1 cellular context compared by ENCODE assay signal in the genomic region with DNA sequence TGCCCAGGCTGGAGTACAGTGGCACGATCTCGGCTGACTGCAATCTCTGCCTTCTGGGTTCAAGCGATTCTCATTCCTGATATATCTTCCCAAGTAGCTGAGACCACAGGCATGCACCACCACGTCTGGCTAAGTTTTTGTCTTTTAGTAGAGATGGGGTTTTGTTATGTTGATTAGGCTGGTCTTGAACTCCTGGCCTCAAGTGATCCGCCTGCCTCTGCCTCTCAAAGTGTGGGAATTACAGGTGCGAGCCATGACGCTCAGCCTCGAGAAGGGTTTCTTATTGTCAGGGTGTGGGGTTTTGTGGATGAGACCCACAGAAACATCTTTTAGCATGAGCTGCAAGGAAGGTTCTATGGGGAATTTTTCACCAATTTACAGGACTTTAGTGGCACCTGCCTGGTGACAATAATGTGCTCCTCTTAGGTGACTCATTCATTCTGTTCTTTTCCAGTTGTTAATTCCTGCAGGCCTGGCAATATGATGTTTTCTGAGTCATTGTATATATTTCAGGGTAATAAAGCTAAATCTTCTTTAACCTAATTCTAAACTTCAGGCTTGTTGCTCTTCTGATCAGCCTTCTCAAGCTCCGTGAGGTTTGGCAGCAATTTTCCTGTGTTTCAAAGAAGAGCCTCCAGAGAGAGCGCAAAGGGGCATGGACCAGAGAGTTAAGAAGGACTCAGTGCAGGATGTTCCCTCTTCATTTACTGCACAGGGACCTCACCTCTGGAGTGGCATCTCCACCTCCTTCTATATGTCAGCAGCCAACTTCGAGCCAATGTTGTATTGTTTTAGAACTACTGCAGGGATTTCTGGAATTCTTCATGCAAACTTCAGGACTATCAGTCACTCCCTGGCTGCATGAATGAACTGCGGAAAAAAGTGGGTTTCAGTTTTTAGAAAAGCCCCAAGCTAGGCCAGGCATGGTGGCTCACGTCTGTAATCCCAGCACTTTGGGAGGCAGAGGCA.
A peak's percentile ranks its signal among the peaks of the same experiment; 100 is the strongest.
TF ChIP-seq lines count a peak whose summit lies in the region.

No MANE protein-coding gene starts in this region.

TF ChIP-seq in H1, 55 proteins besides CTCF, POLR2A, EP300 and RAD21 (continued from another document):
- TF ChIP-seq MAX (IDR thresholded peaks at IDR 0.05), result peak; percentile 25; the same call in 1 of the 2 replicates
- no peak for TF ChIP-seq BRCA1 (IDR thresholded peaks at IDR 0.05; ENCODE audit: low read depth, low read length)
- no peak for TF ChIP-seq GABPA (IDR thresholded peaks at IDR 0.05; ENCODE audit: borderline replicate concordance, insufficient read depth, low read length)
- no peak for TF ChIP-seq TAF7 (optimal IDR thresholded peaks at IDR 0.05; ENCODE audit: borderline replicate concordance, low read depth, low read length)
- TF ChIP-seq HDAC6 (IDR thresholded peaks at IDR 0.05; ENCODE audit: low read depth, low read length), result no peak
- no peak for TF ChIP-seq CHD1 (IDR thresholded peaks at IDR 0.05; ENCODE audit: low read depth, low read length)
- TF ChIP-seq EZH2 (IDR thresholded peaks at IDR 0.05; ENCODE audit: low read depth, low read length, severe bottlenecking), result no peak
